ENCODE assay signal across 24 cellular contexts in the genomic region with DNA sequence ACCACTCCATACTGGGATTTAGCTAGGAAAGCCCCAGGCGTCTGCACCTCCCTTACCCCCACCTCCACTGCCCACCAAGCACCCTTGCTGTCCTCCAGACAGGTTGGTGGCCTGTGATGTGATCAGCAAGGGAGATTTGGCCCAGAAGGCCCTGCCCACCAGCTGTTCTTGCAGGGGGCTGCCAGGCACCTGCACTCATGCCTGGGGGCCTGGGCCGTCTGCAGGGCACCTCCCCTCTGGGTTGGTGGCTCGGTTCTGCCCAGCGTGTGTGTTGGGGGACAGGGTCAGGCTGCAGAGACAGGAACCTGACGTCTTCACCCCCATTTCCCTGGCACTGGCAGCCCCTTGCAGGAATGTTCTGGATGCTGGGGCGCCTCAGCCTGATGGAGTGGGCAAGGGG. TPM values are rescaled to one million over a fixed set of nuclear protein-coding genes. Genes with fewer than 3 reads are reported as not detected.
DNase-seq lines count a peak whose midpoint lies in the region; ATAC-seq and TF ChIP-seq lines count a peak whose summit lies in the region.
"Had no signal": no experiment of that assay in that cellular context is flagged by ENCODE, and none has a peak within 500 bp of the region (broad histone marks: within the 10 kb centered on the region; RNA-seq: fewer than 3 reads in every experiment).

No MANE protein-coding gene starts in this region.

- no peak for DNase-seq in CD4-positive, alpha-beta T cell
- no peak for DNase-seq in dorsolateral prefrontal cortex
- no peak for DNase-seq in sigmoid colon
- no peak for DNase-seq in T1000 (lab: John Stamatoyannopoulos, UW)
- no peak for DNase-seq in NCI-H187 treated with DMSO at 0.1 percent for 48 hours (lab: John Stamatoyannopoulos, UW)
- DNase-seq: activated CD8-positive, alpha-beta memory T cell treated with anti-CD3 and anti-CD28 coated beads, Interleukin-2, amount 50 U/mL, for 48 hours; activated effector memory CD4-positive, alpha-beta T cell treated with Interleukin-2 at 50 U/mL for 16 hours; activated naive CD8-positive, alpha-beta T cell treated with anti-CD3 and anti-CD28 coated beads, Interleukin-2, amount 10 ng/mL, durations not matched to agents 7 days and 5 days; DMS79 treated with DMSO at 0.1 percent for 48 hours; effector CD4-positive, alpha-beta T cell; heart left ventricle; left colon; mesendoderm; NCI-H1105 treated with DMSO at 0.1 percent for 48 hours; NCI-H2081; NCI-H226; stimulated activated CD4-positive, alpha-beta T cell treated with anti-CD3 and anti-CD28 coated beads, Interleukin-4, amount 100 ng/mL, for 1 hour; stimulated activated naive CD4-positive, alpha-beta T cell treated with Interleukin-2 at 50 U/mL for 16 hours had no signal

- no peak for TF ChIP-seq POLR2A in sigmoid colon (IDR thresholded peaks at IDR 0.05)

- H3K4me1 ChIP-seq in BLaER1 (peaks cover 85% of the 10 kb centered on the region), sigmoid colon (peaks cover 0 to 93% (median 82%) of the 10 kb centered on the region in 4 donors)

- peak overlapping the region; percentile 26; the same call in 1 of the 2 replicates for H3K27ac ChIP-seq in BLaER1
- H3K27ac ChIP-seq in CD4-positive, alpha-beta T cell (ENCODE audit: low read depth, low read length): peak overlapping the region; percentile 39
- peak overlapping the region in 53 of 59 donors; percentile 6 to 99 (median 65) for H3K27ac ChIP-seq in dorsolateral prefrontal cortex
- H3K27ac ChIP-seq in sigmoid colon: peak overlapping the region in 3 of 4 donors; percentile 24 to 92 (median 43)
- H3K27ac ChIP-seq: epithelial cell of prostate, RWPE1 had no signal

- H3K36me3 ChIP-seq in BLaER1: 0 out of 2 replicates have a peak, but pooled peaks cover 21% of the 10 kb centered on the region
- H3K36me3 ChIP-seq in sigmoid colon: no peaks in the 10 kb centered on the region
- H3K36me3 ChIP-seq: tibial nerve had no signal

- peak overlapping the region; percentile 62 for H3K4me3 Mint-ChIP-seq in CD4-positive, alpha-beta T cell

- H3K9me3 ChIP-seq in BLaER1: no peaks in the 10 kb centered on the region
- H3K9me3 ChIP-seq in CD4-positive, alpha-beta T cell (ENCODE audit: control insufficient read depth, low read length): no peaks in the 10 kb centered on the region
- no peaks in the 10 kb centered on the region for H3K9me3 ChIP-seq in sigmoid colon
- H3K9me3 ChIP-seq: heart left ventricle, tibial nerve had no signal

- no peak overlapping the region for H3K9ac ChIP-seq in BLaER1

- no peaks in the 10 kb centered on the region for H3K27me3 ChIP-seq in BLaER1
- no peaks in the 10 kb centered on the region for H3K27me3 ChIP-seq in CD4-positive, alpha-beta T cell (ENCODE audit: control insufficient read depth, insufficient read depth, low read length)
- no peaks in the 10 kb centered on the region for H3K27me3 ChIP-seq in dorsolateral prefrontal cortex
- H3K27me3 ChIP-seq in sigmoid colon: no peaks in the 10 kb centered on the region
- H3K27me3 ChIP-seq: heart left ventricle, tibial nerve had no signal

- H3K27ac Mint-ChIP-seq in CD4-positive, alpha-beta T cell: peak overlapping the region; percentile 88

- POLR2A ChIA-PET in CD4-positive, alpha-beta T cell (lab: Charles Lee): interaction anchor here (2.0 to 5.9 kb wide), 4 partner anchors 22 to 62 kb away, joined by 8 to 37 read pairs (median 17); no protein-coding TSS in a partner anchor

- peaks cover 84% of the 10 kb centered on the region for H3K4me1 Mint-ChIP-seq in CD4-positive, alpha-beta T cell (ENCODE audit: low read depth)

- peaks cover 93% of the 10 kb centered on the region for H4K20me1 ChIP-seq in BLaER1

- 77 to 83% methylated on average over 6 of the region's 6 CpGs for WGBS in sigmoid colon, 2 donors

- no peak for ATAC-seq in CD4-positive, alpha-beta T cell (ENCODE audit: poor library complexity)
- no peak for ATAC-seq in HG02642 (IDR thresholded peaks at IDR 0.05; ENCODE audit: poor library complexity, unreplicated experiment)
- ATAC-seq: heart left ventricle, left colon had no signal

- intact Hi-C loops in CD4-positive, alpha-beta T cell (cut with DNase I, micrococcal nuclease): loop anchor here in 1 of 2 experiments (10.0 kb wide), 1 partner anchor 61 kb away; no protein-coding TSS in a partner anchor
- intact Hi-C loops in dorsolateral prefrontal cortex (cut with DNase I) (no loop called here), sigmoid colon (cut with DNase I) (loop anchor here (2.0 to 5.0 kb wide), 2 partner anchors 39 to 57 kb away; no protein-coding TSS in a partner anchor)

- H3K4me3 ChIP-seq in BLaER1 (no peak overlapping the region), dorsolateral prefrontal cortex (no peak overlapping the region), sigmoid colon (no peak overlapping the region)
- H3K4me3 ChIP-seq: heart left ventricle, SK-N-MC, tibial nerve had no signal

- peaks cover 4% of the 10 kb centered on the region for H3K36me3 Mint-ChIP-seq in CD4-positive, alpha-beta T cell (ENCODE audit: low read depth)

- H3K27me3 Mint-ChIP-seq in CD4-positive, alpha-beta T cell: no peaks in the 10 kb centered on the region
- H3K27me3 Mint-ChIP-seq: activated naive CD8-positive, alpha-beta T cell treated with anti-CD3 and anti-CD28 coated beads, Interleukin-2, amount 10 ng/mL, durations not matched to agents 7 days and 5 days had no signal

- TF ChIP-seq CTCF in CD4-positive, alpha-beta T cell (IDR thresholded peaks at IDR 0.05): no peak
- no peak for TF ChIP-seq CTCF in dorsolateral prefrontal cortex (IDR thresholded peaks at IDR 0.05 in 54 of 56, conservative IDR thresholded peaks at IDR 0.05 in 2 of 56; ENCODE audit: low read depth in 1 of 56, partially characterized antibody in 56 of 56)
- TF ChIP-seq CTCF in sigmoid colon (IDR thresholded peaks at IDR 0.05): no peak

- CTCF ChIA-PET in CD4-positive, alpha-beta T cell (lab: Charles Lee): interaction anchor here (2.0 kb wide), 1 partner anchor 41 kb away, joined by 7 read pairs; no protein-coding TSS in a partner anchor

- no peaks in the 10 kb centered on the region for H3K9me3 Mint-ChIP-seq in CD4-positive, alpha-beta T cell
- H3K9me3 Mint-ChIP-seq: activated naive CD8-positive, alpha-beta T cell treated with anti-CD3 and anti-CD28 coated beads, Interleukin-2, amount 10 ng/mL, durations not matched to agents 7 days and 5 days had no signal

- peak overlapping the region; percentile 26 for H3K4me2 ChIP-seq in BLaER1

- no peak for TF ChIP-seq EP300 in sigmoid colon (IDR thresholded peaks at IDR 0.05)

RNA-seq across cellular contexts. Expression of gene DNMT3A, which starts 5.8 kb away (rescaled TPM):
- total RNA-seq in CD4-positive, alpha-beta T cell: 10 to 100 TPM; 57.1 to 62.1 TPM
- total RNA-seq in dorsolateral prefrontal cortex (10 to 100 TPM; 37.2 to 80.0 (median 54.1) TPM), sigmoid colon (10 to 100 TPM; 16.4 to 30.2 (median 18.3) TPM)
- 10 to 100 TPM in 1 of 3 donors, 1 to 10 TPM in 2; 4.4 to 21.1 (median 4.8) TPM for polyA plus RNA-seq in sigmoid colon
